ENCODE assay signal across 1 cellular context in the genomic region with DNA sequence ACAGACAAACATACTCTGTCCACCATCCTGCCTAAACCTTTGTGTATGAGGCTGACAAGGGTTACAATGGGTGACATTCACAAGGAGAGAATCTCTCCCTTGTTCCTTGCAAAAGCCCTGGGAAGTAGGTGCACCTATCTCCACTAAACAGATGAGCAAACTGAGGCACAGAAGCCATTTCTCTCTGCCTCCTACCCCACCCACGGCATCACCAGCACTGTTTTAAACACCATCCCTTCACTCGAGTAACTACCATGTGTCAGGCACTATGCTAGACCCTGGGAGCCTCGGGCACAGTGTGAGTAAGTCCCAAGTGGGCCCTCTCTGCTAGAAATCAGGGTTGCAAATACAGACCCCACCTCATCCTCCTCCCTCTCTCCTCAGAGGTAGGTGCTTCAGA.
TF ChIP-seq lines count a peak whose summit lies in the region.

No MANE protein-coding gene starts in this region.

TF ChIP-seq in IMR-90, 13 proteins besides CTCF, POLR2A, EP300 and RAD21 (continued from another document):
- TF ChIP-seq, protein P1, sequence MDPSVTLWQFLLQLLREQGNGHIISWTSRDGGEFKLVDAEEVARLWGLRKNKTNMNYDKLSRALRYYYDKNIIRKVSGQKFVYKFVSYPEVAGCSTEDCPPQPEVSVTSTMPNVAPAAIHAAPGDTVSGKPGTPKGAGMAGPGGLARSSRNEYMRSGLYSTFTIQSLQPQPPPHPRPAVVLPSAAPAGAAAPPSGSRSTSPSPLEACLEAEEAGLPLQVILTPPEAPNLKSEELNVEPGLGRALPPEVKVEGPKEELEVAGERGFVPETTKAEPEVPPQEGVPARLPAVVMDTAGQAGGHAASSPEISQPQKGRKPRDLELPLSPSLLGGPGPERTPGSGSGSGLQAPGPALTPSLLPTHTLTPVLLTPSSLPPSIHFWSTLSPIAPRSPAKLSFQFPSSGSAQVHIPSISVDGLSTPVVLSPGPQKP (IDR thresholded peaks at IDR 0.05; ENCODE audit: borderline replicate concordance, low read depth, low read length) = no peak
- TF ChIP-seq BHLHE40 (IDR thresholded peaks at IDR 0.05; ENCODE audit: low read depth, low read length) (no peak), CHD1 (IDR thresholded peaks at IDR 0.05; ENCODE audit: low read depth, low read length) (no peak), NFE2L2 (IDR thresholded peaks at IDR 0.05; ENCODE audit: low read depth, low read length) (no peak)
- TF ChIP-seq, protein P2, sequence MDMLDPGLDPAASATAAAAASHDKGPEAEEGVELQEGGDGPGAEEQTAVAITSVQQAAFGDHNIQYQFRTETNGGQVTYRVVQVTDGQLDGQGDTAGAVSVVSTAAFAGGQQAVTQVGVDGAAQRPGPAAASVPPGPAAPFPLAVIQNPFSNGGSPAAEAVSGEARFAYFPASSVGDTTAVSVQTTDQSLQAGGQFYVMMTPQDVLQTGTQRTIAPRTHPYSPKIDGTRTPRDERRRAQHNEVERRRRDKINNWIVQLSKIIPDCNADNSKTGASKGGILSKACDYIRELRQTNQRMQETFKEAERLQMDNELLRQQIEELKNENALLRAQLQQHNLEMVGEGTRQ (IDR thresholded peaks at IDR 0.05; ENCODE audit: low read depth, low read length) = no peak
